3 cellular contexts compared by ENCODE assay signal in the genomic region with DNA sequence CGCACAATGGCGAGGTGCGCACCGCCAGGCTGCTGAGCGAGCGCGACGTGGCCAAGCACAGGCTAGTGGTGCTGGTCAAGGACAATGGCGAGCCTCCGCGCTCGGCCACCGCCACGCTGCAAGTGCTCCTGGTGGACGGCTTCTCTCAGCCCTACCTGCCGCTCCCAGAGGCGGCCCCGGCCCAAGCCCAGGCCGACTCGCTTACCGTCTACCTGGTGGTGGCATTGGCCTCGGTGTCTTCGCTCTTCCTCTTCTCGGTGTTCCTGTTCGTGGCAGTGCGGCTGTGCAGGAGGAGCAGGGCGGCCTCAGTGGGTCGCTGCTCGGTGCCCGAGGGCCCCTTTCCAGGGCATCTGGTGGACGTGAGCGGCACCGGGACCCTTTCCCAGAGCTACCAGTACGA. TPM values are rescaled to one million over a fixed set of nuclear protein-coding genes. Genes with fewer than 3 reads are reported as not detected.
"Had no signal": no experiment of that assay in that cellular context is flagged by ENCODE, and none has a peak within 500 bp of the region (broad histone marks: within the 10 kb centered on the region; RNA-seq: fewer than 3 reads in every experiment).

No MANE protein-coding gene starts in this region.

RNA-seq across cellular contexts. Expression of a gene that starts 2.2 kb away (rescaled TPM):
- total RNA-seq: OCI-LY7, PC-3, PC-9 had no signal

RNA-seq across cellular contexts. Expression of a gene that starts 33.7 kb away (rescaled TPM):
- total RNA-seq: PC-9 had no signal

RNA-seq across cellular contexts. Expression of a gene that starts 38.9 kb away (rescaled TPM):
- total RNA-seq: OCI-LY7, PC-9 had no signal

RNA-seq across cellular contexts. Expression of a gene that starts 48.0 kb away (rescaled TPM):
- total RNA-seq: OCI-LY7, PC-9 had no signal
